ENCODE assay signal across 9 cellular contexts in the genomic region with DNA sequence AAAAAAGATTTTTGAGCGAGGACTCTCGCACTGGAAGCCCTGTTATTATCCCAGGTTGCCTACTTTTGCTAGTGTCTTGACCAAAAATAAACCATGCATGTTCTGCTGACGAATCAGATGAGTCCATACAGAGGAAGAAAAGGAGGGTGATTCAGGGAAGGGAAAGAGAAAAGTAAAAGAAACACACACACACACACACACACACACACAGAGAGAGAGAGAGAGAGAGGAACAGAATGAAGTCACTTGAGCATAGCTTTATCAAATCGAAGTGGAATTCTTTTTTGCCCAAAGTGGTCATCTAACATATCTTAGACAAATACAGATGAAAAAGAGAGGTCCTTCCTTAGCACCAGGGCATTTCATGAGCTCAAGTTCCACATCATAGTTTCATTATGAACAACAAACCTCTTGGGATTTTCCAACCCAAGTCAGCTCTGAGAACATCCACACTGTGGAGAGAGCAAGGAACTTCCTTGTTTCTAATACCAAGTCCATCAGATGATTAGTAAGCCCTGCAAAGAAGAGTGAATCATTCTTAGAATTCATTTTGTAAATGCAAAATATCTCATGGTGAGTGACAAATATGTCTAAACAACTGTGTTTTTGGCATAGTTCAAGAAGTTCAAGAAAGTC. TPM values are rescaled to one million over a fixed set of nuclear protein-coding genes. Genes with fewer than 3 reads are reported as not detected.
DNase-seq lines count a peak whose midpoint lies in the region; ATAC-seq and TF ChIP-seq lines count a peak whose summit lies in the region.
"Had no signal": no experiment of that assay in that cellular context is flagged by ENCODE, and none has a peak within 500 bp of the region (broad histone marks: within the 10 kb centered on the region; RNA-seq: fewer than 3 reads in every experiment).

No MANE protein-coding gene starts in this region.

- no peak overlapping the region for H3K9ac ChIP-seq in neural progenitor cell

- peak; percentile 77 for ATAC-seq in GM21390 (IDR thresholded peaks at IDR 0.05; ENCODE audit: unreplicated experiment)
- peak; percentile 91 for ATAC-seq in HG03565 (IDR thresholded peaks at IDR 0.05; ENCODE audit: unreplicated experiment)
- no peak for ATAC-seq in naive thymus-derived CD8-positive, alpha-beta T cell

- no peak overlapping the region for H3K4me3 Mint-ChIP-seq in neural progenitor cell
- H3K4me3 Mint-ChIP-seq in naive thymus-derived CD8-positive, alpha-beta T cell, result no peak overlapping the region

- no peak for TF ChIP-seq CTCF in GM10266 (IDR thresholded peaks at IDR 0.05; ENCODE audit: control insufficient read depth, insufficient read depth, low read depth, missing control alignments)
- no peak for TF ChIP-seq CTCF in neural progenitor cell (IDR thresholded peaks at IDR 0.05)

- no peaks in the 10 kb centered on the region for H3K79me2 ChIP-seq in neural progenitor cell (ENCODE audit: low read depth)

- H3K9me3 ChIP-seq in neural progenitor cell (ENCODE audit: low read depth), result no peaks in the 10 kb centered on the region

- no peak overlapping the region for H2AFZ ChIP-seq in neural progenitor cell (replicated peaks)

- H3K4me2 ChIP-seq in neural progenitor cell, result no peak overlapping the region

- no peak overlapping the region for H3K27ac ChIP-seq in neural progenitor cell

- H3K36me3 Mint-ChIP-seq in neural progenitor cell, result no peaks in the 10 kb centered on the region
- no peaks in the 10 kb centered on the region for H3K36me3 Mint-ChIP-seq in naive thymus-derived CD8-positive, alpha-beta T cell

- no peaks in the 10 kb centered on the region for H4K20me1 ChIP-seq in neural progenitor cell (ENCODE audit: low read depth)

- H3K4me1 ChIP-seq in neural progenitor cell, result no peaks in the 10 kb centered on the region

- no peak overlapping the region for H3K4me3 ChIP-seq in neural progenitor cell

- H3K36me3 ChIP-seq in neural progenitor cell, result no peaks in the 10 kb centered on the region

- DNase-seq in GM10266 (ENCODE audit: extremely low spot score), result peak; percentile 13
- DNase-seq in hepatic stellate cell (ENCODE audit: low spot score), result peak; percentile 20
- DNase-seq in neural progenitor cell (ENCODE audit: low spot score), result no peak
- no peak for DNase-seq in naive thymus-derived CD8-positive, alpha-beta T cell
- DNase-seq in NCI-H1694 (lab: John Stamatoyannopoulos, UW), result no peak
- DNase-seq in amniotic stem cell (lab: John Stamatoyannopoulos, UW), result no peak
- DNase-seq: activated naive CD4-positive, alpha-beta T cell treated with Interleukin-2 at 50 U/mL for 16 hours had no signal

- H3K27me3 Mint-ChIP-seq in neural progenitor cell (ENCODE audit: insufficient read depth, low read depth), result peaks cover 5% of the 10 kb centered on the region
- H3K27me3 Mint-ChIP-seq in naive thymus-derived CD8-positive, alpha-beta T cell, result peaks cover 0 to 12% (median 3%) of the 10 kb centered on the region in 5 donors

- H3F3A ChIP-seq in neural progenitor cell (ENCODE audit: low read depth), result no peaks in the 10 kb centered on the region

- no peaks in the 10 kb centered on the region for H3K4me1 Mint-ChIP-seq in neural progenitor cell
- no peaks in the 10 kb centered on the region for H3K4me1 Mint-ChIP-seq in naive thymus-derived CD8-positive, alpha-beta T cell

- H3K9me3 Mint-ChIP-seq in neural progenitor cell, result no peaks in the 10 kb centered on the region
- H3K9me3 Mint-ChIP-seq in naive thymus-derived CD8-positive, alpha-beta T cell, result no peaks in the 10 kb centered on the region

- no peaks in the 10 kb centered on the region for H3K27me3 ChIP-seq in neural progenitor cell

- POLR2A ChIA-PET in naive thymus-derived CD8-positive, alpha-beta T cell (lab: Charles Lee), result no interaction called here

- H3K27ac Mint-ChIP-seq in neural progenitor cell, result no peak overlapping the region
- no peak overlapping the region for H3K27ac Mint-ChIP-seq in naive thymus-derived CD8-positive, alpha-beta T cell

RNA-seq across cellular contexts. Expression of a gene that starts 7.7 kb away (rescaled TPM):
- not detected in 2 replicates for total RNA-seq in neural progenitor cell (ENCODE audit: low replicate concordance)
- not detected for total RNA-seq in naive thymus-derived CD8-positive, alpha-beta T cell
- not detected for polyA plus RNA-seq in naive thymus-derived CD8-positive, alpha-beta T cell

RNA-seq across cellular contexts. Expression of a gene that starts 39.1 kb away (rescaled TPM):
- total RNA-seq in neural progenitor cell (ENCODE audit: low replicate concordance), result not detected in 2 replicates
- not detected for total RNA-seq in naive thymus-derived CD8-positive, alpha-beta T cell
- not detected for polyA plus RNA-seq in naive thymus-derived CD8-positive, alpha-beta T cell

Comparison
In these comparisons a context has a peak if more than half of its experiments do, and no peak if none do; other contexts are left out.
1. DNase-seq: peak in GM10266 (single experiment) and hepatic stellate cell (single experiment); none in neural progenitor cell (single experiment), naive thymus-derived CD8-positive, alpha-beta T cell (0 of 10), NCI-H1694 (single experiment) and amniotic stem cell (single experiment).
2. ATAC-seq: peak in GM21390 (single experiment) and HG03565 (single experiment); none in naive thymus-derived CD8-positive, alpha-beta T cell (0 of 2).